ENCODE assay signal across 14 cellular contexts in the genomic region with DNA sequence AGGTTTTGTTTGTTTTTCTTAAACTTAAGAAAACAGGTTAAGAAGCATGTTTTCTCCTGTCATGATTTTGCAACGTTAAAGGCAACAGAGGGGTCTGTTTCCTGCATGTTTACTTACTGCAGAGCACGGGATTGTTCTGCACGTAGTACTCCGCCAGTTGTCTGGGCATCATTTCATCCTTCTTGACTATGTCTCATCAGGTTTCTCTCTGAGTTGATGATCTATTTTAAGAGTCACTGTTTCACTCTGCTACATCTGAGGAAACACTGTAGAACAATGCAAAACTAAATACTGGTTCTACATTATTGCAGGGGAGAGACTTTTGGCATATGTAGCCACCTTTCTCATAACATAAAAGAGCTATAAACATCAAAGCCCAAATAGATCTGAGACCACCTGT.
A peak's percentile ranks its signal among the peaks of the same experiment; 100 is the strongest.
DNase-seq lines count a peak whose midpoint lies in the region; ATAC-seq and TF ChIP-seq lines count a peak whose summit lies in the region.
"Had no signal": no experiment of that assay in that cellular context is flagged by ENCODE, and none has a peak within 500 bp of the region (broad histone marks: within the 10 kb centered on the region; RNA-seq: fewer than 3 reads in every experiment).

No MANE protein-coding gene starts in this region.

- intact Hi-C loops in Calu3 (cut with micrococcal nuclease; ENCODE audit: unreplicated experiment), result no loop called here

- H3K9me3 Mint-ChIP-seq in memory B cell, result no peaks in the 10 kb centered on the region
- no peaks in the 10 kb centered on the region for H3K9me3 Mint-ChIP-seq in Calu3 (ENCODE audit: low read depth, unreplicated experiment)
- H3K9me3 Mint-ChIP-seq: central memory CD8-positive, alpha-beta T cell; H9 had no signal

- TF ChIP-seq CTCF in Calu3 (IDR thresholded peaks at IDR 0.05; ENCODE audit: unreplicated experiment), result no peak

- CTCF ChIA-PET in Calu3 (lab: Charles Lee), result no interaction called here

- H3K36me3 Mint-ChIP-seq in memory B cell (no peaks in the 10 kb centered on the region), Calu3 (ENCODE audit: insufficient read depth, unreplicated experiment) (no peaks in the 10 kb centered on the region)

- H3K4me1 Mint-ChIP-seq in memory B cell, result peaks cover 28% of the 10 kb centered on the region
- no peaks in the 10 kb centered on the region for H3K4me1 Mint-ChIP-seq in Calu3 (ENCODE audit: low read depth, unreplicated experiment)
- H3K4me1 Mint-ChIP-seq: central memory CD8-positive, alpha-beta T cell had no signal

- DNase-seq in memory B cell (ENCODE audit: low spot score in 2 of 2), result no peak
- DNase-seq in activated CD4-positive, CD25-positive, alpha-beta regulatory T cell (lab: John Stamatoyannopoulos, UW), result no peak
- DNase-seq in Calu3, result no peak
- no peak for DNase-seq in SIG-M5 treated with dmso at 0.1 percent for 504 hours (lab: John Stamatoyannopoulos, UW; ENCODE audit: unreplicated experiment)
- DNase-seq: activated naive CD4-positive, alpha-beta T cell treated with Interleukin-2 at 50 U/mL for 16 hours; esophagus squamous epithelium; H9; NCI-H1436 treated with DMSO at 0.1 percent for 48 hours; ovary; SJCRH30 had no signal

- no TSS peak for BruUV-seq in Calu3 (replicated peaks; lab: Mats Ljungman, UMichigan)

- H3K27me3 Mint-ChIP-seq in memory B cell, result no peaks in the 10 kb centered on the region
- H3K27me3 Mint-ChIP-seq in Calu3 (ENCODE audit: unreplicated experiment), result peaks cover 49% of the 10 kb centered on the region

- peak overlapping the region; percentile 67 for H3K4me3 Mint-ChIP-seq in memory B cell
- H3K4me3 Mint-ChIP-seq in Calu3 (ENCODE audit: low read depth, unreplicated experiment), result no peak overlapping the region
- H3K4me3 Mint-ChIP-seq: central memory CD8-positive, alpha-beta T cell; H9 had no signal

- peak; percentile 76 for ATAC-seq in GM18858 (IDR thresholded peaks at IDR 0.05; ENCODE audit: unreplicated experiment)
- peak; percentile 91 for ATAC-seq in GM21390 (IDR thresholded peaks at IDR 0.05; ENCODE audit: unreplicated experiment)
- ATAC-seq in HG03103 (IDR thresholded peaks at IDR 0.05; ENCODE audit: low read depth, unreplicated experiment), result peak; percentile 74
- peak; percentile 23 for ATAC-seq in memory B cell (ENCODE audit: low read depth)

- H3K27ac Mint-ChIP-seq in memory B cell (peak overlapping the region; percentile 90), Calu3 (ENCODE audit: unreplicated experiment) (no peak overlapping the region)
- H3K27ac Mint-ChIP-seq: H9 had no signal

Comparison
In these comparisons a context has a peak if more than half of its experiments do, and no peak if none do; other contexts are left out.
1. ATAC-seq: peak in every context shown above with its lines; median percentile 91 in GM21390; 76 in GM18858; 74 in HG03103; 23 in memory B cell.